Comparison of ENCODE assay signal across 20 cellular contexts in genomic region chr6:56816393-56816792, GRCh38.
DNase-seq lines count a peak whose midpoint lies in the region; ATAC-seq and TF ChIP-seq lines count a peak whose summit lies in the region.
"Had no signal": no experiment of that assay in that cellular context is flagged by ENCODE, and none has a peak within 500 bp of the region (broad histone marks: within the 10 kb centered on the region; RNA-seq: fewer than 3 reads in every experiment).

No MANE protein-coding gene starts in this region.

- no peak overlapping the region for H3K4me3 Mint-ChIP-seq in type B pancreatic cell
- H3K4me3 Mint-ChIP-seq: activated CD4-positive, alpha-beta memory T cell treated with anti-CD3 and anti-CD28 coated beads for 36 hours; CD14-positive monocyte; stimulated activated effector memory CD8-positive, alpha-beta T cell treated with anti-CD3 and anti-CD28 coated beads, Interleukin-12 subunit alpha, Interleukin-12 subunit beta, amount 100 ng/mL, for 72 hours had no signal

- H3K27me3 Mint-ChIP-seq in type B pancreatic cell: no peaks in the 10 kb centered on the region
- H3K27me3 Mint-ChIP-seq: activated CD4-positive, alpha-beta memory T cell treated with anti-CD3 and anti-CD28 coated beads for 36 hours had no signal

- ATAC-seq in GM19351 (IDR thresholded peaks at IDR 0.05; ENCODE audit: unreplicated experiment): no peak
- ATAC-seq: stimulated activated effector memory CD8-positive, alpha-beta T cell treated with anti-CD3 and anti-CD28 coated beads, Interleukin-12 subunit alpha, Interleukin-12 subunit beta, amount 100 ng/mL, for 72 hours had no signal

- H3K27me3 ChIP-seq in hepatocyte: no peaks in the 10 kb centered on the region
- H3K27me3 ChIP-seq: colonic mucosa, testis had no signal

- no peaks in the 10 kb centered on the region for H3K36me3 ChIP-seq in HEK293 (ENCODE audit: control insufficient read depth in 2 of 2, insufficient read depth in 1 of 2, low read length in 2 of 2)
- H3K36me3 ChIP-seq in hepatocyte (replicated peaks; ENCODE audit: insufficient read depth, low read depth): no peaks in the 10 kb centered on the region
- H3K36me3 ChIP-seq: colonic mucosa, prostate gland had no signal

- POLR2A ChIA-PET in HEK293 (lab: Yijun Ruan, JAX): no interaction called here

- H3K79me2 ChIP-seq in hepatocyte: peaks cover 56% of the 10 kb centered on the region

- peak overlapping the region; percentile 43 for H3K4me2 ChIP-seq in hepatocyte

- peaks cover 29% of the 10 kb centered on the region for H3K4me1 Mint-ChIP-seq in type B pancreatic cell (ENCODE audit: unreplicated experiment)
- H3K4me1 Mint-ChIP-seq: CD14-positive monocyte; stimulated activated effector memory CD8-positive, alpha-beta T cell treated with anti-CD3 and anti-CD28 coated beads, Interleukin-12 subunit alpha, Interleukin-12 subunit beta, amount 100 ng/mL, for 72 hours had no signal

- DNase-seq in DMS153 (lab: John Stamatoyannopoulos, UW) (peak; percentile 58), NCI-H69 (lab: John Stamatoyannopoulos, UW) (peak; percentile 81), hepatocyte (ENCODE audit: low spot score) (peak; percentile 36), type B pancreatic cell (ENCODE audit: extremely low spot score, unreplicated experiment) (no peak)
- DNase-seq in activated CD8-positive, alpha-beta memory T cell treated with anti-CD3 and anti-CD28 coated beads for 24 hours: no peak
- DNase-seq: activated CD4-positive, alpha-beta memory T cell treated with anti-CD3 and anti-CD28 coated beads for 36 hours; activated CD4-positive, CD25-positive, alpha-beta regulatory T cell; colonic mucosa; NCI-H1436; NCI-H226; small intestine; stimulated activated CD4-positive, alpha-beta T cell treated with anti-CD3 and anti-CD28 coated beads, Interleukin-2, amount 100 ng/mL, for 24 hours; T-helper 9 cell; testis had no signal

- H3K27ac Mint-ChIP-seq in type B pancreatic cell: no peak overlapping the region
- H3K27ac Mint-ChIP-seq: activated CD4-positive, alpha-beta memory T cell treated with anti-CD3 and anti-CD28 coated beads for 36 hours; stimulated activated effector memory CD8-positive, alpha-beta T cell treated with anti-CD3 and anti-CD28 coated beads, Interleukin-12 subunit alpha, Interleukin-12 subunit beta, amount 100 ng/mL, for 72 hours had no signal

- WGBS in hepatocyte (ENCODE audit: low lambda C conversion rate, missing lambda C conversion rate): 58% methylated on average over 6 of the region's 6 CpGs

- H3K9me2 ChIP-seq in hepatocyte (replicated peaks; ENCODE audit: insufficient read depth): no peaks in the 10 kb centered on the region

- no peaks in the 10 kb centered on the region for H4K20me1 ChIP-seq in hepatocyte (ENCODE audit: insufficient read depth, poor library complexity, severe bottlenecking)

- H3K9me3 Mint-ChIP-seq in type B pancreatic cell: no peaks in the 10 kb centered on the region
- H3K9me3 Mint-ChIP-seq: activated CD4-positive, alpha-beta memory T cell treated with anti-CD3 and anti-CD28 coated beads for 36 hours; CD14-positive monocyte; stimulated activated effector memory CD8-positive, alpha-beta T cell treated with anti-CD3 and anti-CD28 coated beads, Interleukin-12 subunit alpha, Interleukin-12 subunit beta, amount 100 ng/mL, for 72 hours had no signal

- no peaks in the 10 kb centered on the region for H3K36me3 Mint-ChIP-seq in type B pancreatic cell
- H3K36me3 Mint-ChIP-seq: activated CD4-positive, alpha-beta memory T cell treated with anti-CD3 and anti-CD28 coated beads for 36 hours; CD14-positive monocyte; stimulated activated effector memory CD8-positive, alpha-beta T cell treated with anti-CD3 and anti-CD28 coated beads, Interleukin-12 subunit alpha, Interleukin-12 subunit beta, amount 100 ng/mL, for 72 hours had no signal

- H3K4me1 ChIP-seq in HEK293 (ENCODE audit: control insufficient read depth, insufficient read depth, low read length): peaks cover 38% of the 10 kb centered on the region
- H3K4me1 ChIP-seq in hepatocyte (ENCODE audit: insufficient read depth): peaks cover 7% of the 10 kb centered on the region
- H3K4me1 ChIP-seq: colonic mucosa, prostate gland, testis had no signal

- H3K4me3 ChIP-seq in HEK293 (ENCODE audit: low read depth, low read length) (no peak overlapping the region), hepatocyte (no peak overlapping the region)
- H3K4me3 ChIP-seq: colonic mucosa, lung, prostate gland, testis had no signal

- H2AFZ ChIP-seq in hepatocyte: no peak overlapping the region

- CTCF ChIA-PET in HEK293 (lab: Yijun Ruan, JAX): interaction anchor here (1.1 kb wide), 1 partner anchor 28 kb away, joined by 5 read pairs; no protein-coding TSS in a partner anchor

- TF ChIP-seq CTCF in HEK293 (tag by site-specific recombination; IDR thresholded peaks at IDR 0.05) (no peak), hepatocyte (IDR thresholded peaks at IDR 0.05; ENCODE audit: poor library complexity) (no peak), type B pancreatic cell (conservative IDR thresholded peaks at IDR 0.05) (no peak)

- H3K9me3 ChIP-seq in HEK293 (ENCODE audit: control insufficient read depth, insufficient read depth, low read depth, low read length): no peaks in the 10 kb centered on the region
- H3K9me3 ChIP-seq in hepatocyte (ENCODE audit: low read depth): no peaks in the 10 kb centered on the region
- H3K9me3 ChIP-seq: colonic mucosa, prostate gland, testis had no signal

- H3K27ac ChIP-seq in HEK293 (ENCODE audit: extremely low read depth, low read depth, low read length) (no peak overlapping the region), hepatocyte (peak overlapping the region; percentile 30)
- H3K27ac ChIP-seq: colonic mucosa, prostate gland, testis had no signal

TF ChIP-seq in HEK293, 187 proteins besides CTCF, POLR2A, EP300 and RAD21 (continues in another document):
- TF ChIP-seq IKZF3 (tag by site-specific recombination; IDR thresholded peaks at IDR 0.05) (peak; percentile 51; the same call in 1 of the 2 replicates), ZNF777 (tag by site-specific recombination; IDR thresholded peaks at IDR 0.05; ENCODE audit: borderline replicate concordance) (no peak), FEZF1 (tag by site-specific recombination; IDR thresholded peaks at IDR 0.05) (peak; percentile 98), OSR2 (tag by site-specific recombination; IDR thresholded peaks at IDR 0.05) (peak; percentile 55; the same call in 1 of the 2 replicates), SP7 (tag by site-specific recombination; IDR thresholded peaks at IDR 0.05) (peak; percentile 89), ZNF335 (tag by site-specific recombination; conservative IDR thresholded peaks at IDR 0.05) (0 out of 2 replicates have a peak, but pooled peaks have one; percentile 23), ZBTB20 (tag by site-specific recombination; IDR thresholded peaks at IDR 0.05) (no peak), ZNF18 (tag by site-specific recombination; IDR thresholded peaks at IDR 0.05) (no peak), ZNF426 (tag by site-specific recombination; IDR thresholded peaks at IDR 0.05) (no peak), YY2 (tag by site-specific recombination; IDR thresholded peaks at IDR 0.05) (no peak), ZXDB (tag by site-specific recombination; IDR thresholded peaks at IDR 0.05) (peak; percentile 23; the same call in 1 of the 2 replicates), PRDM10 (tag by site-specific recombination; IDR thresholded peaks at IDR 0.05) (0 out of 2 replicates have a peak, but pooled peaks have one; percentile 11), ZNF654 (tag by site-specific recombination; IDR thresholded peaks at IDR 0.05; ENCODE audit: low read depth) (no peak), ZBTB8A (tag by site-specific recombination; IDR thresholded peaks at IDR 0.05) (0 out of 2 replicates have a peak, but pooled peaks have one; percentile 32), ZEB2 (tag by site-specific recombination; IDR thresholded peaks at IDR 0.05) (peak; percentile 22; the same call in 1 of the 2 replicates), ZNF555 (tag by site-specific recombination; conservative IDR thresholded peaks at IDR 0.05) (no peak), KLF10 (tag by site-specific recombination; IDR thresholded peaks at IDR 0.05) (no peak)

Comparison
In these comparisons a context has a peak if more than half of its experiments do, and no peak if none do; other contexts are left out.
1. DNase-seq: peak in DMS153 (single experiment), NCI-H69 (single experiment) and hepatocyte (single experiment); none in type B pancreatic cell (single experiment) and activated CD8-positive, alpha-beta memory T cell treated with anti-CD3 and anti-CD28 coated beads for 24 hours (single experiment).